9 cellular contexts compared by ENCODE assay signal in genomic region chr16:57478396-57479024, GRCh38. TPM values are rescaled to one million over a fixed set of nuclear protein-coding genes. Genes with fewer than 3 reads are reported as not detected.
A peak's percentile ranks its signal among the peaks of the same experiment; 100 is the strongest.
DNase-seq lines count a peak whose midpoint lies in the region; ATAC-seq, FAIRE-seq and TF ChIP-seq lines count a peak whose summit lies in the region.
"Had no signal": no experiment of that assay in that cellular context is flagged by ENCODE, and none has a peak within 500 bp of the region (broad histone marks: within the 10 kb centered on the region; RNA-seq: fewer than 3 reads in every experiment).

No MANE protein-coding gene starts in this region.

- H2BK20ac ChIP-seq in H1 (ENCODE audit: low read length): no peak overlapping the region

- H3K27me3 ChIP-seq in H1 (replicated peaks in 1 of 4; ENCODE audit: control insufficient read depth in 3 of 4, extremely low read depth in 1 of 4, insufficient read depth in 3 of 4, low read length in 3 of 4): no peaks in the 10 kb centered on the region; a peak in 1 of 7 replicates
- no peaks in the 10 kb centered on the region for H3K27me3 ChIP-seq in trophoblast cell (ENCODE audit: insufficient read depth, low read length)

- H3K4me3 ChIP-seq in H1 (ENCODE audit: extremely low read depth in 1 of 4, insufficient read depth in 2 of 4, low read depth in 3 of 4, low read length in 4 of 4) (peak overlapping the region in 2 of 4 experiments; percentile 57; a peak in 3 of 8 replicates), trophoblast cell (ENCODE audit: low read depth, low read length) (peak overlapping the region; percentile 38)

- no peak overlapping the region for H2AFZ ChIP-seq in H1 (ENCODE audit: low read length)
- H2AFZ ChIP-seq in trophoblast cell (ENCODE audit: insufficient read depth, low read length, poor library complexity): no peak overlapping the region

- H4K91ac ChIP-seq in H1 (replicated peaks; ENCODE audit: insufficient read length, low read length) (no peak overlapping the region), trophoblast cell (ENCODE audit: low read depth, low read length) (peak overlapping the region; percentile 27)

- POLR2A ChIA-PET in H1 (lab: Charles Lee; ENCODE audit: partially characterized antibody): interaction anchor here (1.5 to 10.3 kb wide), 4 partner anchors 8 to 50 kb away, joined by 4 to 67 read pairs (median 8); no protein-coding TSS in a partner anchor
- POLR2A ChIA-PET in activated CD8-positive, alpha-beta T cell treated with anti-CD3 and anti-CD28 coated beads, Interleukin-2, amount 10 ng/mL, durations not matched to agents 7 days and 5 days (lab: Charles Lee): interaction anchor here (1.5 kb wide), 1 partner anchor 16 kb away, joined by 5 read pairs; the partner anchor contains the start of gene POLR2C

- H4K20me1 ChIP-seq in H1 (replicated peaks in 1 of 2; ENCODE audit: control insufficient read depth in 1 of 2, insufficient read depth in 2 of 2, low read length in 2 of 2): peaks cover 1 to 2% of the 10 kb centered on the region in 2 experiments

- H3K4me2 ChIP-seq in H1 (ENCODE audit: insufficient read depth in 1 of 2, low read depth in 2 of 2, low read length in 2 of 2) (peak overlapping the region in 1 of 2 experiments; percentile 59; a peak in 1 of 4 replicates), trophoblast cell (ENCODE audit: low read length) (peak overlapping the region; percentile 49)

- TF ChIP-seq RAD21 in H1 (IDR thresholded peaks at IDR 0.05 in 1 of 2, conservative IDR thresholded peaks at IDR 0.05 in 1 of 2; ENCODE audit: low read depth in 2 of 2, low read length in 2 of 2): no peak

- H3K4me1 ChIP-seq in H1 (replicated peaks in 1 of 4; ENCODE audit: control insufficient read depth in 3 of 4, insufficient read depth in 4 of 4, low read length in 3 of 4) (peaks cover 5 to 47% (median 32%) of the 10 kb centered on the region in 4 experiments), trophoblast cell (ENCODE audit: control insufficient read depth in 1 of 2, insufficient read depth in 2 of 2, low read length in 2 of 2) (peaks cover 67 to 71% of the 10 kb centered on the region in 2 experiments)

- peak overlapping the region; percentile 55; the same call in 1 of the 2 replicates for H2BK12ac ChIP-seq in H1 (ENCODE audit: low read depth, low read length)
- H2BK12ac ChIP-seq in trophoblast cell (ENCODE audit: low read length): no peak overlapping the region

- no peak for TF ChIP-seq POLR2A in GM12891 (IDR thresholded peaks at IDR 0.05; ENCODE audit: low read depth, low read length)
- no peak for TF ChIP-seq POLR2A in H1 (IDR thresholded peaks at IDR 0.05; ENCODE audit: control extremely low read depth in 1 of 2, low read depth in 2 of 2, low read length in 2 of 2)

- H4K5ac ChIP-seq in H1 (ENCODE audit: insufficient read length, low read depth, low read length): no peak overlapping the region

- CTCF ChIA-PET in H1 (lab: Charles Lee; ENCODE audit: partially characterized antibody): interaction anchor here (0.9 to 15.0 kb wide), 9 partner anchors 11 to 60 kb away, joined by 3 to 210 read pairs (median 5); partner anchors contain the start of gene POLR2C
- CTCF ChIA-PET in activated CD8-positive, alpha-beta T cell treated with anti-CD3 and anti-CD28 coated beads, Interleukin-2, amount 10 ng/mL, durations not matched to agents 7 days and 5 days (lab: Charles Lee): no interaction called here

- FAIRE-seq in GM12891 (lab: Jason Lieb, UNC) (peak; percentile 66), H1 (lab: Jason Lieb, UNC) (no peak)

- H2BK15ac ChIP-seq in H1 (ENCODE audit: low read length): peak overlapping the region; percentile 72; the same call in 1 of the 2 replicates

- H3K23ac ChIP-seq in H1 (ENCODE audit: insufficient read length) (no peak overlapping the region), trophoblast cell (ENCODE audit: low read length) (no peak overlapping the region)

- no peak overlapping the region; the same call in 1 of the 2 replicates for H4K8ac ChIP-seq in H1 (ENCODE audit: extremely low read depth, insufficient read depth, low read length)
- H4K8ac ChIP-seq in trophoblast cell (ENCODE audit: low read depth, low read length): peak overlapping the region; percentile 24

- no peak for DNase-seq in GM12891 (ENCODE audit: insufficient read length, low spot score)
- DNase-seq in H1 (ENCODE audit: low read depth in 1 of 2, low spot score in 2 of 2): no peak
- DNase-seq in trophoblast cell: no peak
- no peak for DNase-seq in stimulated activated CD4-positive, alpha-beta T cell treated with anti-CD3 and anti-CD28 coated beads, Interleukin-4, amount 100 ng/mL, for 1 hour
- DNase-seq in activated CD8-positive, alpha-beta T cell treated with anti-CD3 and anti-CD28 coated beads, Interleukin-2, amount 10 ng/mL, durations not matched to agents 7 days and 5 days: no peak
- DNase-seq in GOT3 (lab: John Stamatoyannopoulos, UW): no peak
- DNase-seq: DND-41; stimulated activated naive CD8-positive, alpha-beta T cell treated with anti-CD3 and anti-CD28 coated beads, Interleukin-15, amount 100 ng/mL, for 72 hours had no signal

- H3K18ac ChIP-seq in H1 (ENCODE audit: extremely low read depth, low read length) (no peak overlapping the region; the same call in 1 of the 2 replicates), trophoblast cell (ENCODE audit: low read length) (peak overlapping the region; percentile 19)

- no peak overlapping the region for H2BK5ac ChIP-seq in H1 (ENCODE audit: low read depth, low read length)
- peak overlapping the region; percentile 47 for H2BK5ac ChIP-seq in trophoblast cell (ENCODE audit: low read depth, low read length, poor library complexity)

- H3K36me3 Mint-ChIP-seq in activated CD8-positive, alpha-beta T cell treated with anti-CD3 and anti-CD28 coated beads, Interleukin-2, amount 10 ng/mL, durations not matched to agents 7 days and 5 days (ENCODE audit: low read depth): peaks cover 2% of the 10 kb centered on the region

- H3K9ac ChIP-seq in H1 (replicated peaks in 1 of 4; ENCODE audit: extremely low read depth in 1 of 4, low read depth in 3 of 4, low read length in 3 of 4) (no peak overlapping the region), trophoblast cell (ENCODE audit: low read length) (peak overlapping the region; percentile 16)

- H3K23me2 ChIP-seq in H1 (ENCODE audit: low read depth, low read length): peaks cover 8% of the 10 kb centered on the region; the same call in 1 of the 2 replicates

- 0 out of 2 replicates have a peak, but pooled peaks cover 4% of the 10 kb centered on the region for H3K79me1 ChIP-seq in H1 (ENCODE audit: low read depth, low read length)
- peaks cover 47% of the 10 kb centered on the region for H3K79me1 ChIP-seq in trophoblast cell (ENCODE audit: low read length)

- TF ChIP-seq CTCF in H1 (IDR thresholded peaks at IDR 0.05; ENCODE audit: control extremely low read depth in 1 of 3, insufficient read depth in 1 of 3, low read depth in 1 of 3, low read length in 3 of 3): no peak

- no peak overlapping the region for H3K4me3 Mint-ChIP-seq in activated CD8-positive, alpha-beta T cell treated with anti-CD3 and anti-CD28 coated beads, Interleukin-2, amount 10 ng/mL, durations not matched to agents 7 days and 5 days
- H3K4me3 Mint-ChIP-seq: stimulated activated naive CD8-positive, alpha-beta T cell treated with anti-CD3 and anti-CD28 coated beads, Interleukin-15, amount 100 ng/mL, for 72 hours had no signal

- H3K9me3 ChIP-seq in H1 (ENCODE audit: insufficient read depth in 2 of 2, low read depth in 1 of 2, low read length in 1 of 2) (no peaks in the 10 kb centered on the region), trophoblast cell (ENCODE audit: insufficient read depth, low read depth, low read length) (peaks cover 3% of the 10 kb centered on the region)

- H4K12ac ChIP-seq in trophoblast cell (ENCODE audit: low read depth, low read length): no peak overlapping the region

- H3K14ac ChIP-seq in H1 (ENCODE audit: insufficient read length) (no peak overlapping the region), trophoblast cell (ENCODE audit: low read length) (peak overlapping the region; percentile 26)

- H3K4me1 Mint-ChIP-seq in activated CD8-positive, alpha-beta T cell treated with anti-CD3 and anti-CD28 coated beads, Interleukin-2, amount 10 ng/mL, durations not matched to agents 7 days and 5 days (ENCODE audit: low read depth): peaks cover 22% of the 10 kb centered on the region

- no peak for ATAC-seq in activated CD8-positive, alpha-beta T cell treated with anti-CD3 and anti-CD28 coated beads, Interleukin-2, amount 10 ng/mL, durations not matched to agents 7 days and 5 days
- ATAC-seq: stimulated activated naive CD8-positive, alpha-beta T cell treated with anti-CD3 and anti-CD28 coated beads, Interleukin-15, amount 100 ng/mL, for 72 hours had no signal

- H3K9me3 Mint-ChIP-seq in activated CD8-positive, alpha-beta T cell treated with anti-CD3 and anti-CD28 coated beads, Interleukin-2, amount 10 ng/mL, durations not matched to agents 7 days and 5 days (ENCODE audit: insufficient read depth): no peaks in the 10 kb centered on the region
- H3K9me3 Mint-ChIP-seq: stimulated activated naive CD8-positive, alpha-beta T cell treated with anti-CD3 and anti-CD28 coated beads, Interleukin-15, amount 100 ng/mL, for 72 hours had no signal

- H3K27ac Mint-ChIP-seq in activated CD8-positive, alpha-beta T cell treated with anti-CD3 and anti-CD28 coated beads, Interleukin-2, amount 10 ng/mL, durations not matched to agents 7 days and 5 days: no peak overlapping the region

- no peak overlapping the region for H2BK120ac ChIP-seq in H1 (replicated peaks; ENCODE audit: low read depth, low read length)
- H2BK120ac ChIP-seq in trophoblast cell (ENCODE audit: insufficient read depth, low read length, poor library complexity): no peak overlapping the region

- no peak overlapping the region for H3K56ac ChIP-seq in H1 (replicated peaks; ENCODE audit: insufficient read length, low read depth, low read length)

- no peaks in the 10 kb centered on the region for H3K79me2 ChIP-seq in H1 (ENCODE audit: control insufficient read depth in 1 of 2, insufficient read depth in 2 of 2, low read length in 2 of 2)
- peaks cover 49% of the 10 kb centered on the region for H3K79me2 ChIP-seq in trophoblast cell (ENCODE audit: control insufficient read depth, insufficient read depth, low read length, poor library complexity)

- no peak for TF ChIP-seq EP300 in H1 (IDR thresholded peaks at IDR 0.05; ENCODE audit: borderline replicate concordance in 1 of 2, low read depth in 2 of 2, low read length in 2 of 2)

- H3K4ac ChIP-seq in H1 (replicated peaks; ENCODE audit: insufficient read length, low read depth, low read length) (no peak overlapping the region), trophoblast cell (ENCODE audit: low read depth, low read length) (peak overlapping the region; percentile 89)

- no peak overlapping the region for H3K27ac ChIP-seq in H1 (ENCODE audit: low read depth, low read length)
- H3K27ac ChIP-seq in trophoblast cell (ENCODE audit: low read depth, low read length): peak overlapping the region; percentile 70
- H3K27ac ChIP-seq: VCaP had no signal

- H2AK5ac ChIP-seq in H1 (ENCODE audit: low read depth, low read length) (peak overlapping the region; percentile 61; the same call in 1 of the 2 replicates), trophoblast cell (ENCODE audit: low read length) (no peak overlapping the region)

- no peaks in the 10 kb centered on the region for H3K27me3 Mint-ChIP-seq in activated CD8-positive, alpha-beta T cell treated with anti-CD3 and anti-CD28 coated beads, Interleukin-2, amount 10 ng/mL, durations not matched to agents 7 days and 5 days (ENCODE audit: low read depth)
- H3K27me3 Mint-ChIP-seq: stimulated activated naive CD8-positive, alpha-beta T cell treated with anti-CD3 and anti-CD28 coated beads, Interleukin-15, amount 100 ng/mL, for 72 hours had no signal

- H3K36me3 ChIP-seq in H1 (ENCODE audit: control insufficient read depth in 2 of 4, insufficient read depth in 4 of 4, low read length in 3 of 4): peaks cover 0 to 4% (median 2%) of the 10 kb centered on the region in 4 experiments; a peak in 3 of 8 replicates
- peaks cover 80 to 91% of the 10 kb centered on the region in 2 experiments for H3K36me3 ChIP-seq in trophoblast cell (ENCODE audit: control insufficient read depth in 1 of 2, insufficient read depth in 2 of 2, low read length in 2 of 2)

- WGBS in H1 (ENCODE audit: extremely low coverage in 1 of 2, insufficient coverage in 1 of 2, insufficient read length in 1 of 2, insufficient replicate concordance in 2 of 2, low coverage in 1 of 2, low lambda C conversion rate in 2 of 2, missing lambda C conversion rate in 1 of 2), 2 experiments: 87 to 100% methylated on average over 3 to 6 of the region's 8 CpGs
- 100% methylated on average over 4 of the region's 8 CpGs for WGBS in trophoblast cell (ENCODE audit: extremely low coverage, insufficient coverage, insufficient read length)

RNA-seq across cellular contexts. Expression of gene DOK4, which starts 7.8 kb away (rescaled TPM):
- 7.8 TPM for polyA plus RNA-seq in GM12891 (2012; ENCODE audit: low read depth, missing spikeins)
- 28.9 and 29.9 TPM in 2 replicates for total RNA-seq in H1 (2021; fragmentation: NEBNext Ultra II Directional; extraction: Animal tissue kit (Norgen Biotek cat#: 25700))
- polyA plus RNA-seq in H1 (2011; rRNA removed): 24.0 and 29.5 TPM in 2 replicates
- 30.4 TPM for polyA plus RNA-seq in H1 (2011; cell fraction: cytosol; rRNA removed)
- 46.7 TPM for polyA plus RNA-seq in H1 (2011; cell fraction: nucleus; rRNA removed)
- 20.5 to 27.4 TPM (median 25.8 TPM) in 4 replicates for polyA plus RNA-seq in H1 (2012, experiment 1 of 2)
- 20.5 TPM for polyA plus RNA-seq in H1 (2012, experiment 2 of 2)
- 13.6 TPM for polyA plus RNA-seq in H1 (2013, experiment 1 of 2)
- 13.6 TPM for polyA plus RNA-seq in H1 (2013, experiment 2 of 2)
- polyA minus RNA-seq in H1 (2011; rRNA and poly(A)+ RNA removed): 24.3 and 27.0 TPM in 2 replicates
- polyA minus RNA-seq in H1 (2011; cell fraction: cytosol; rRNA and poly(A)+ RNA removed): 14.3 TPM
- polyA minus RNA-seq in H1 (2011; cell fraction: nucleus; rRNA and poly(A)+ RNA removed): 11.3 TPM
- 407 and 429 TPM in 2 replicates for polyA plus RNA-seq in trophoblast cell (2013)
- 1 to 10 TPM; 4.8 to 6.4 TPM for total RNA-seq in activated CD8-positive, alpha-beta T cell treated with anti-CD3 and anti-CD28 coated beads, Interleukin-2, amount 10 ng/mL, durations not matched to agents 7 days and 5 days

RNA-seq across cellular contexts. Expression of gene POLR2C, which starts 16.0 kb away (rescaled TPM):
- polyA plus RNA-seq in GM12891 (2012; ENCODE audit: low read depth, missing spikeins): 51.6 TPM
- total RNA-seq in H1 (2021; fragmentation: NEBNext Ultra II Directional; extraction: Animal tissue kit (Norgen Biotek cat#: 25700)): 71.2 and 72.5 TPM in 2 replicates
- polyA plus RNA-seq in H1 (2011; rRNA removed): 132 and 149 TPM in 2 replicates
- polyA plus RNA-seq in H1 (2011; cell fraction: cytosol; rRNA removed): 174 TPM
- 155 TPM for polyA plus RNA-seq in H1 (2011; cell fraction: nucleus; rRNA removed)
- polyA plus RNA-seq in H1 (2012, experiment 1 of 2): 73.1 to 103 TPM (median 99.7 TPM) in 4 replicates
- 88.7 TPM for polyA plus RNA-seq in H1 (2012, experiment 2 of 2)
- 41.8 TPM for polyA plus RNA-seq in H1 (2013, experiment 1 of 2)
- polyA plus RNA-seq in H1 (2013, experiment 2 of 2): 43.3 TPM
- polyA minus RNA-seq in H1 (2011; rRNA and poly(A)+ RNA removed): 234 and 245 TPM in 2 replicates
- 126 TPM for polyA minus RNA-seq in H1 (2011; cell fraction: cytosol; rRNA and poly(A)+ RNA removed)
- 89.2 TPM for polyA minus RNA-seq in H1 (2011; cell fraction: nucleus; rRNA and poly(A)+ RNA removed)
- polyA plus RNA-seq in trophoblast cell (2013): 49.8 and 50.6 TPM in 2 replicates
- total RNA-seq in activated CD8-positive, alpha-beta T cell treated with anti-CD3 and anti-CD28 coated beads, Interleukin-2, amount 10 ng/mL, durations not matched to agents 7 days and 5 days: 10 to 100 TPM; 57.0 to 58.3 TPM

RNA-seq across cellular contexts. Expression of gene COQ9, which starts 31.2 kb away (rescaled TPM):
- 39.0 TPM for polyA plus RNA-seq in GM12891 (2012; ENCODE audit: low read depth, missing spikeins)
- 31.7 and 33.3 TPM in 2 replicates for total RNA-seq in H1 (2021; fragmentation: NEBNext Ultra II Directional; extraction: Animal tissue kit (Norgen Biotek cat#: 25700))
- 47.9 and 60.3 TPM in 2 replicates for polyA plus RNA-seq in H1 (2011; rRNA removed)
- polyA plus RNA-seq in H1 (2011; cell fraction: cytosol; rRNA removed): 64.5 TPM
- polyA plus RNA-seq in H1 (2011; cell fraction: nucleus; rRNA removed): 77.8 TPM
- polyA plus RNA-seq in H1 (2012, experiment 1 of 2): 35.5 to 44.0 TPM (median 38.3 TPM) in 4 replicates
- 36.3 TPM for polyA plus RNA-seq in H1 (2012, experiment 2 of 2)
- polyA plus RNA-seq in H1 (2013, experiment 1 of 2): 29.5 TPM
- polyA plus RNA-seq in H1 (2013, experiment 2 of 2): 29.6 TPM
- polyA minus RNA-seq in H1 (2011; rRNA and poly(A)+ RNA removed): 46.9 and 50.7 TPM in 2 replicates
- 25.1 TPM for polyA minus RNA-seq in H1 (2011; cell fraction: cytosol; rRNA and poly(A)+ RNA removed)
- 25.1 TPM for polyA minus RNA-seq in H1 (2011; cell fraction: nucleus; rRNA and poly(A)+ RNA removed)
- polyA plus RNA-seq in trophoblast cell (2013): 21.2 and 21.9 TPM in 2 replicates
- total RNA-seq in activated CD8-positive, alpha-beta T cell treated with anti-CD3 and anti-CD28 coated beads, Interleukin-2, amount 10 ng/mL, durations not matched to agents 7 days and 5 days: 10 to 100 TPM; 38.2 to 40.4 TPM

RNA-seq across cellular contexts. Expression of gene CIAPIN1, which starts 31.3 kb away (rescaled TPM):
- 31.8 TPM for polyA plus RNA-seq in GM12891 (2012; ENCODE audit: low read depth, missing spikeins)
- total RNA-seq in H1 (2021; fragmentation: NEBNext Ultra II Directional; extraction: Animal tissue kit (Norgen Biotek cat#: 25700)): 83.6 and 90.7 TPM in 2 replicates
- 64.0 and 76.8 TPM in 2 replicates for polyA plus RNA-seq in H1 (2011; rRNA removed)
- polyA plus RNA-seq in H1 (2011; cell fraction: cytosol; rRNA removed): 74.2 TPM
- 56.1 TPM for polyA plus RNA-seq in H1 (2011; cell fraction: nucleus; rRNA removed)
- 72.0 to 81.5 TPM (median 74.4 TPM) in 4 replicates for polyA plus RNA-seq in H1 (2012, experiment 1 of 2)
- polyA plus RNA-seq in H1 (2012, experiment 2 of 2): 84.8 TPM
- polyA plus RNA-seq in H1 (2013, experiment 1 of 2): 45.2 TPM
- polyA plus RNA-seq in H1 (2013, experiment 2 of 2): 43.4 TPM
- 71.0 and 75.1 TPM in 2 replicates for polyA minus RNA-seq in H1 (2011; rRNA and poly(A)+ RNA removed)
- polyA minus RNA-seq in H1 (2011; cell fraction: cytosol; rRNA and poly(A)+ RNA removed): 26.4 TPM
- 30.0 TPM for polyA minus RNA-seq in H1 (2011; cell fraction: nucleus; rRNA and poly(A)+ RNA removed)
- polyA plus RNA-seq in trophoblast cell (2013): 36.7 and 38.3 TPM in 2 replicates
- 10 to 100 TPM; 47.8 to 53.8 TPM for total RNA-seq in activated CD8-positive, alpha-beta T cell treated with anti-CD3 and anti-CD28 coated beads, Interleukin-2, amount 10 ng/mL, durations not matched to agents 7 days and 5 days

RNA-seq across cellular contexts. Expression of gene CCDC102A, which starts 57.9 kb away (rescaled TPM):
- 7.6 TPM for polyA plus RNA-seq in GM12891 (2012; ENCODE audit: low read depth, missing spikeins)
- 3.5 and 4.0 TPM in 2 replicates for total RNA-seq in H1 (2021; fragmentation: NEBNext Ultra II Directional; extraction: Animal tissue kit (Norgen Biotek cat#: 25700))
- 7.5 and 10.5 TPM in 2 replicates for polyA plus RNA-seq in H1 (2011; rRNA removed)
- 7.6 TPM for polyA plus RNA-seq in H1 (2011; cell fraction: cytosol; rRNA removed)
- 9.3 TPM for polyA plus RNA-seq in H1 (2011; cell fraction: nucleus; rRNA removed)
- polyA plus RNA-seq in H1 (2012, experiment 1 of 2): 2.3 to 5.0 TPM (median 4.0 TPM) in 4 replicates
- 4.5 TPM for polyA plus RNA-seq in H1 (2012, experiment 2 of 2)
- 1.3 TPM for polyA plus RNA-seq in H1 (2013, experiment 1 of 2)
- 1.3 TPM for polyA plus RNA-seq in H1 (2013, experiment 2 of 2)
- polyA minus RNA-seq in H1 (2011; rRNA and poly(A)+ RNA removed): 1.7 and 1.9 TPM in 2 replicates
- polyA minus RNA-seq in H1 (2011; cell fraction: cytosol; rRNA and poly(A)+ RNA removed): 2.7 TPM
- 2.6 TPM for polyA minus RNA-seq in H1 (2011; cell fraction: nucleus; rRNA and poly(A)+ RNA removed)
- 7.7 and 8.5 TPM in 2 replicates for polyA plus RNA-seq in trophoblast cell (2013)
- 10 to 100 TPM; 16.3 to 18.2 TPM for total RNA-seq in activated CD8-positive, alpha-beta T cell treated with anti-CD3 and anti-CD28 coated beads, Interleukin-2, amount 10 ng/mL, durations not matched to agents 7 days and 5 days
